Comparison of ENCODE assay signal across 6 cellular contexts in the genomic region with DNA sequence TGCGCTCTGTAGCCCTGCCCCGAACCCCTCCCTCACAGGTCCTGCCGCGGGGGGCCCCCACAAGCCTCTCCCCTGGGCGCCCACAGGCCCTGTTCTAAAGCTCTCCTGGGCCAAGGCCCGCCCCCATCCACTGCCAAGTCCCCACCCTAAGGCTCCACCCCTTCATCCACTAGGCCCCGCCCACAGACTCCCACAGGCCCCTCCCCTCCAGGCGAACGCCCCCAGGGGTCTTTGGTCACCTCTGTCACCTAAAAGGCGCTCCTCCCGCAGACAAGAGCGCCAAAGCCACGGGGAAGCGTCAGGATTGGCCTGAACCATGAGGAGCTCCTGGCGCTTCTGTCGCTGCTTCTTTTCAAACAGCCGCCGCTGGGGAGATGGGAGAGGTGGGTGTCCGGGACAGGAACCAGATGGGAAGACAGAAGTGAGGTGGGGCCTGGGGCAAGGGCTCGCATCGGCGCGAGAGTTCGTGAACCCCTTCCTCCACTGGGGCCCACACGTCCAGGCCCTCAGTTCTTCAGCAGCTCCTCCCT.
DNase-seq lines count a peak whose midpoint lies in the region; ATAC-seq lines count a peak whose summit lies in the region.

No MANE protein-coding gene starts in this region.

- no peaks in the 10 kb centered on the region for H3K36me3 ChIP-seq in rectal smooth muscle tissue (ENCODE audit: control insufficient read depth, insufficient read depth, low read length)

- H3K4me3 ChIP-seq in rectal smooth muscle tissue (ENCODE audit: low read length): peak overlapping the region; percentile 54

- peaks cover 5% of the 10 kb centered on the region for H3K4me1 ChIP-seq in rectal smooth muscle tissue (ENCODE audit: control insufficient read depth, insufficient read depth, low read length)

- no peaks in the 10 kb centered on the region for H3K27me3 ChIP-seq in rectal smooth muscle tissue (ENCODE audit: control insufficient read depth, insufficient read depth, low read length)

- no peak overlapping the region for H3K9ac ChIP-seq in rectal smooth muscle tissue (ENCODE audit: low read length)

- H3K27ac ChIP-seq in rectal smooth muscle tissue (ENCODE audit: low read depth, low read length): peak overlapping the region; percentile 76

- peak; percentile 55 for DNase-seq in NAMALWA (ENCODE audit: low spot score)
- peak; percentile 87 for DNase-seq in ecto neural progenitor cell (ENCODE audit: low spot score)
- no peak for DNase-seq in NCI-H446 treated with DMSO at 0.1 percent for 48 hours (lab: John Stamatoyannopoulos, UW)
- DNase-seq in activated CD4-positive, CD25-positive, alpha-beta regulatory T cell (lab: John Stamatoyannopoulos, UW): no peak

- ATAC-seq in HG02885 (IDR thresholded peaks at IDR 0.05; ENCODE audit: poor library complexity, unreplicated experiment): no peak

Comparison
In these comparisons a context has a peak if more than half of its experiments do, and no peak if none do; other contexts are left out.
1. DNase-seq: peak in NAMALWA (single experiment) and ecto neural progenitor cell (single experiment); none in NCI-H446 treated with DMSO at 0.1 percent for 48 hours (single experiment) and activated CD4-positive, CD25-positive, alpha-beta regulatory T cell (0 of 4).